Comparison of ENCODE assay signal across 20 cellular contexts in genomic region chr2:207045531-207045930, GRCh38.
"Had no signal": no experiment of that assay in that cellular context is flagged by ENCODE, and none has a peak within 500 bp of the region (broad histone marks: within the 10 kb centered on the region; RNA-seq: fewer than 3 reads in every experiment).

No MANE protein-coding gene starts in this region.

- H3K4me3 ChIP-seq: gastroesophageal sphincter, pancreas, skin epidermis, stomach, suprapubic skin, tibial nerve had no signal

- H3K27ac ChIP-seq: gastroesophageal sphincter, pancreas, skin epidermis, suprapubic skin, tibial nerve had no signal

- H3K4me1 ChIP-seq: pancreas had no signal

- H3K27me3 ChIP-seq: gastroesophageal sphincter, stomach, suprapubic skin, tibial nerve had no signal

- H3K36me3 ChIP-seq: gastroesophageal sphincter, pancreas, stomach, suprapubic skin, tibial nerve had no signal

- H3K9me3 ChIP-seq: gastroesophageal sphincter, pancreas, stomach, suprapubic skin, tibial nerve had no signal

- DNase-seq: activated CD4-positive, alpha-beta memory T cell treated with anti-CD3 and anti-CD28 coated beads for 36 hours; activated CD4-positive, alpha-beta T cell treated with anti-CD3 and anti-CD28 coated beads for 48 hours; activated effector memory CD4-positive, alpha-beta T cell treated with anti-CD3 and anti-CD28 coated beads, Interleukin-2, amount 50 U/mL, for 16 hours; activated naive CD4-positive, alpha-beta T cell treated with anti-CD3 and anti-CD28 coated beads, Interleukin-2, amount 10 ng/mL, durations not matched to agents 7 days and 5 days; activated T-cell treated with anti-CD3 and anti-CD28 coated beads, Interleukin-2, amount 50 U/mL, for 72 hours; caudate nucleus; dermis blood vessel endothelial cell; effector CD8-positive, alpha-beta T cell; head of caudate nucleus; left cardiac atrium; midbrain; nephron progenitor cell; pancreas; right cardiac atrium; stimulated activated CD4-positive, alpha-beta T cell treated with anti-CD3 and anti-CD28 coated beads, Interleukin-1b, Interleukin-23, amount 100 ng/mL, for 48 hours; stomach had no signal

- ATAC-seq: activated T-cell treated with anti-CD3 and anti-CD28 coated beads, Interleukin-2, amount 50 U/mL, for 72 hours; gastroesophageal sphincter; left cardiac atrium; pancreas; right cardiac atrium had no signal
